In the genomic region with DNA sequence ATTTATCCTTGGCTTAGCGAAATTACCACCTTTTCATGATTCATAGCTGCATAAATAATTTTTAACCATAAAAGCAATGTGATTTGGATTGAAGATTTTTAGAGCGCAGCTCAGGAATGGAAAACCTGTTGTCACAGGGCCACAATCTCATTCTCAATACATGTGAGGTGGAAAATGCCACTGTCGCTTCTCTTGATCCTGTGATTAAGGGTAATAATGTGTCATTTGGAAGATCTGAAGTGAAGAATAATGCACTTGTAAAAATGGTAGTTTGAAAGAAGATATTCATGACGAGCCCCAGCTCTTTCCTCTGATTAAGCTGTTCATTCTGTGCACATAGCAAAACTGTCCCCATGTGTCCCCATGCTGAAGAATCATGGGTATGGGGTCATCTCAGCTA, we compare ENCODE assay signal across 9 cellular contexts.
"Had no signal": no experiment of that assay in that cellular context is flagged by ENCODE, and none has a peak within 500 bp of the region (broad histone marks: within the 10 kb centered on the region; RNA-seq: fewer than 3 reads in every experiment).

No MANE protein-coding gene starts in this region.

- ATAC-seq: GM23338, HCT116 had no signal

- H3K27ac ChIP-seq: GM23248 had no signal

- H2AFZ ChIP-seq: GM23248, GM23338 had no signal

- H3K4me1 ChIP-seq: HAP-1 had no signal

- H3K4me2 ChIP-seq: GM23338 had no signal

- DNase-seq: GM23248, GOT3, H7, H9, HCEC 1CT, HFFc6 had no signal

- H3K4me3 ChIP-seq: GM23248, GM23338, HAP-1 had no signal

- H3K9me3 ChIP-seq: HAP-1 had no signal

- H3K36me3 ChIP-seq: HAP-1 had no signal

- H3K9ac ChIP-seq: GM23248 had no signal
